8 cellular contexts compared by ENCODE assay signal in genomic region chr2:65300134-65300771, GRCh38.
DNase-seq lines count a peak whose midpoint lies in the region; ATAC-seq and TF ChIP-seq lines count a peak whose summit lies in the region.

No MANE protein-coding gene starts in this region.

- peak overlapping the region in 1 of 2 donors; percentile 51 for H3K9ac ChIP-seq in stomach smooth muscle (ENCODE audit: low read length in 2 of 2)

- H3K27me3 ChIP-seq in stomach smooth muscle (ENCODE audit: control insufficient read depth in 1 of 2, insufficient read depth in 2 of 2, low read length in 2 of 2) = no peaks in the 10 kb centered on the region

- peaks cover 0 to 3% (median 0%) of the 10 kb centered on the region in 6 donors for H3K9me3 Mint-ChIP-seq in immature natural killer cell

- no peak for TF ChIP-seq CTCF in HFF-Myc (IDR thresholded peaks at IDR 0.05; ENCODE audit: low read depth, low read length, missing control alignments)

- peaks cover 43 to 56% of the 10 kb centered on the region in 2 donors for H3K4me1 Mint-ChIP-seq in immature natural killer cell

- DNase-seq in HFF-Myc (ENCODE audit: extremely low read depth, low read depth) = no peak
- no peak for DNase-seq in immature natural killer cell
- DNase-seq in HEK293T (ENCODE audit: extremely low spot score) = no peak
- no peak for DNase-seq in NCI-H1694 treated with DMSO at 0.1 percent for 48 hours (lab: John Stamatoyannopoulos, UW)
- no peak for DNase-seq in NCI-H2081 treated with DMSO at 0.1 percent for 48 hours (lab: John Stamatoyannopoulos, UW)

- H3K4me3 Mint-ChIP-seq in immature natural killer cell = peak overlapping the region; percentile 76 to 90 (median 82)

- no peak for ATAC-seq in GM21360 (IDR thresholded peaks at IDR 0.05; ENCODE audit: unreplicated experiment)

- H3K9me3 ChIP-seq in stomach smooth muscle (ENCODE audit: control insufficient read depth in 2 of 2, low read length in 2 of 2) = no peaks in the 10 kb centered on the region

- peaks cover 13 to 47% (median 46%) of the 10 kb centered on the region in 3 donors for H3K27me3 Mint-ChIP-seq in immature natural killer cell (ENCODE audit: low read depth in 3 of 3)

- POLR2A ChIA-PET in HEK293T (lab: Yijun Ruan, JAX) = interaction anchor here (0.6 kb wide), 1 partner anchor 73 kb away, joined by 3 read pairs; the partner anchor contains the start of gene ACTR2

- CTCF ChIA-PET in HEK293T (lab: Yijun Ruan, JAX) = no interaction called here

- peak overlapping the region; percentile 35 to 93 (median 68) for H3K27ac Mint-ChIP-seq in immature natural killer cell

- no peaks in the 10 kb centered on the region for H3K36me3 ChIP-seq in stomach smooth muscle (ENCODE audit: control insufficient read depth in 2 of 2, insufficient read depth in 2 of 2, low read length in 2 of 2)

- H3K27ac ChIP-seq in angular gyrus (ENCODE audit: low read depth, low read length) (peak overlapping the region; percentile 70), stomach smooth muscle (ENCODE audit: low read length) (peak overlapping the region; percentile 58)

- H3K36me3 Mint-ChIP-seq in immature natural killer cell = peaks cover 0 to 4% (median 0%) of the 10 kb centered on the region in 3 donors

- 0 out of 2 replicates have a peak overlapping the region, but pooled peaks have one; percentile 1 for H3K4me3 ChIP-seq in HFF-Myc (replicated peaks; ENCODE audit: low read depth, low read length)
- peak overlapping the region in 1 of 2 donors; percentile 44 for H3K4me3 ChIP-seq in stomach smooth muscle (ENCODE audit: low read length in 2 of 2)

- peaks cover 22% of the 10 kb centered on the region for H3K4me1 ChIP-seq in stomach smooth muscle (ENCODE audit: control insufficient read depth, insufficient read depth, low read length)

TF ChIP-seq in HEK293T, 16 proteins besides CTCF, POLR2A, EP300 and RAD21:
- TF ChIP-seq SUZ12 (IDR thresholded peaks at IDR 0.05) (no peak), NFRKB (IDR thresholded peaks at IDR 0.05) (no peak), FOXK2 (IDR thresholded peaks at IDR 0.05) (no peak), FOXM1 (IDR thresholded peaks at IDR 0.05; ENCODE audit: borderline replicate concordance) (no peak), L3MBTL2 (conservative IDR thresholded peaks at IDR 0.05) (no peak), PKNOX1 (IDR thresholded peaks at IDR 0.05) (no peak), LEF1 (IDR thresholded peaks at IDR 0.05; ENCODE audit: borderline replicate concordance) (no peak), FOXA1 (IDR thresholded peaks at IDR 0.05) (no peak), ARNT (IDR thresholded peaks at IDR 0.05) (no peak), ELF4 (IDR thresholded peaks at IDR 0.05) (no peak), SP1 (IDR thresholded peaks at IDR 0.05) (no peak)
